In the genomic region with DNA sequence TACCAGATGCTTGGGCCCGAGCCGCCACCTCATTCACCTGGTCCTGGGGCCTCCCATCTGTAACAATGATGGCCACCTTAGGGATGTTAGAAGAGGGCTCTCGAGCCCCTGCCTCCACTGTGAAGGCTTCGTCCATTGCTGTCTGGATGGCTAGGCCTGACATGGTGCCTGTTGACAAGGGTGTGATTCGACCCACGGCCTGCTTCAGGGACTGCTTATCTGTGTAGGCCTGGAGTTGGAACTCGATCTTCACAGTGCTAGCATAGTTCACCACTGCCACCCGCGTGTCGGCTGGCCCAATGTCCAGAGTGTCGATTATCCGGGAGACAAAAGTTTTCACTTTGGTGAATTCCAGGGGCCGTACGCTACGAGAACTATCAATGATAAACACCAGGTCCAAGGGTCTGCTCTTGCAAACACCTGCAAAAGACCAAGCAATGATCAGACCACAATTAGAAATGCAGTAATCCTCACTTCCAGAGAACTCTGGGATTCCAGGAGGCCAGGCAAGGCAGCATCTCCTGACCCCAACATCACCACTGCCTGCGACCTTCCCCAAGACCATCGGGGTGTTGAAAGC, we compare ENCODE assay signal across 37 cellular contexts. TPM values are rescaled to one million over a fixed set of nuclear protein-coding genes. Genes with fewer than 3 reads are reported as not detected.
"Had no signal": no experiment of that assay in that cellular context is flagged by ENCODE, and none has a peak within 500 bp of the region (broad histone marks: within the 10 kb centered on the region; RNA-seq: fewer than 3 reads in every experiment).

No MANE protein-coding gene starts in this region.

- H3K4me1 ChIP-seq: adrenal gland, body of pancreas, breast epithelium had no signal

- DNase-seq: activated B cell treated with CpG ODN at 0.5 μM for 24 hours; activated CD4-positive, alpha-beta memory T cell treated with anti-CD3 and anti-CD28 coated beads for 36 hours; activated CD4-positive, alpha-beta T cell treated with anti-CD3 and anti-CD28 coated beads for 4 hours; activated CD4-positive, alpha-beta T cell treated with anti-CD3 and anti-CD28 coated beads, Interleukin-2, amount 10 ng/mL, durations not matched to agents 24 days and 14 days; activated CD4-positive, alpha-beta T cell treated with anti-CD3 and anti-CD28 coated beads, Interleukin-2, amount 50 U/mL, for 1 hour; activated CD4-positive, alpha-beta T cell treated with anti-CD3 and anti-CD28 coated beads, Interleukin-2, amount 50 U/mL, for 4 hours; activated CD4-positive, CD25-positive, alpha-beta regulatory T cell treated with anti-CD3 and anti-CD28 coated beads, Interleukin-2, amount 50 U/mL, for 72 hours; activated CD8-positive, alpha-beta memory T cell treated with anti-CD3 and anti-CD28 coated beads, Interleukin-2, amount 50 U/mL, for 4 hours; activated CD8-positive, alpha-beta T cell treated with anti-CD3 and anti-CD28 coated beads for 36 hours; activated effector memory CD4-positive, alpha-beta T cell treated with anti-CD3 and anti-CD28 coated beads, Interleukin-2, amount 50 U/mL, for 16 hours; activated gamma-delta T cell treated with Interleukin-2 at 50 U/mL for 16 hours; activated naive CD4-positive, alpha-beta T cell; activated naive CD4-positive, alpha-beta T cell treated with anti-CD3 and anti-CD28 coated beads for 36 hours; activated naive CD4-positive, alpha-beta T cell treated with anti-CD3 and anti-CD28 coated beads, Interleukin-2, amount 50 U/mL, for 16 hours; activated naive CD8-positive, alpha-beta T cell treated with anti-CD3 and anti-CD28 coated beads for 36 hours; activated T-cell treated with anti-CD3 and anti-CD28 coated beads for 4 hours; activated T-cell treated with anti-CD3 and anti-CD28 coated beads, Interleukin-2, amount 50 U/mL, for 1 hour; activated T-cell treated with anti-CD3 and anti-CD28 coated beads, Interleukin-2, amount 50 U/mL, for 4 hours; activated T-cell treated with anti-CD3 and anti-CD28 coated beads, Interleukin-2, amount 50 U/mL, for 72 hours; adrenal gland; amniotic stem cell; aorta; body of pancreas; brain microvascular endothelial cell; central memory CD4-positive, alpha-beta T cell; T-cell; T-helper 17 cell had no signal

- H3K27me3 ChIP-seq: adrenal gland, body of pancreas, brain microvascular endothelial cell, breast epithelium had no signal

- H3K4me3 ChIP-seq: adrenal gland, body of pancreas, breast epithelium had no signal

- H3K36me3 ChIP-seq: adrenal gland, brain microvascular endothelial cell, breast epithelium had no signal

- ATAC-seq: activated CD8-positive, alpha-beta T cell treated with anti-CD3 and anti-CD28 coated beads for 36 hours; activated naive CD4-positive, alpha-beta T cell treated with anti-CD3 and anti-CD28 coated beads, Interleukin-2, amount 50 U/mL, for 72 hours; activated T-cell treated with anti-CD3 and anti-CD28 coated beads, Interleukin-2, amount 50 U/mL, for 4 hours; activated T-cell treated with anti-CD3 and anti-CD28 coated beads, Interleukin-2, amount 50 U/mL, for 72 hours; activated T-helper 17 cell treated with anti-CD3 and anti-CD28 coated beads, Interleukin-2, amount 50 U/mL, for 72 hours; body of pancreas; T-cell; T-helper 17 cell had no signal

- H3K9me3 ChIP-seq: adrenal gland, body of pancreas, breast epithelium had no signal

- H3K27ac ChIP-seq: adrenal gland, body of pancreas, brain microvascular endothelial cell, breast epithelium, VCaP had no signal

- FAIRE-seq: astrocyte, TTC549 had no signal

RNA-seq across cellular contexts. Expression of gene MATN3, which starts 6.5 kb away (rescaled TPM):
- total RNA-seq: activated B cell treated with CpG ODN at 0.5 μM for 24 hours; activated CD4-positive, alpha-beta memory T cell treated with anti-CD3 and anti-CD28 coated beads for 36 hours; activated CD4-positive, alpha-beta T cell treated with anti-CD3 and anti-CD28 coated beads, Interleukin-2, amount 10 ng/mL, durations not matched to agents 24 days and 14 days; activated CD8-positive, alpha-beta memory T cell treated with anti-CD3 and anti-CD28 coated beads for 36 hours; activated CD8-positive, alpha-beta T cell treated with anti-CD3 and anti-CD28 coated beads for 36 hours; activated naive CD4-positive, alpha-beta T cell treated with anti-CD3 and anti-CD28 coated beads for 36 hours; activated naive CD4-positive, alpha-beta T cell treated with anti-CD3 and anti-CD28 coated beads, Interleukin-2, amount 50 U/mL, for 72 hours; activated naive CD8-positive, alpha-beta T cell treated with anti-CD3 and anti-CD28 coated beads for 36 hours; activated T-cell treated with anti-CD3 and anti-CD28 coated beads, Interleukin-2, amount 50 U/mL, for 4 hours; activated T-cell treated with anti-CD3 and anti-CD28 coated beads, Interleukin-2, amount 50 U/mL, for 72 hours; activated T-helper 1 cell treated with anti-CD3 and anti-CD28 coated beads, Interleukin-12 subunit alpha, Interleukin-12 subunit beta, Interleukin-2, Interleukin-4 antibody, amounts not matched to agents 30 ng/mL and 10 ng/mL and 1 ng/mL, durations not matched to agents 14 hours and 24 hours and 36 hours; activated T-helper 17 cell treated with anti-CD3 and anti-CD28 coated beads, Interleukin-2, amount 50 U/mL, for 72 hours; body of pancreas; T-helper 1 cell treated with Interleukin-12 subunit alpha and Interleukin-12 subunit beta and Interleukin-4 antibody, amounts not matched to agents 30 ng/mL and 1 ng/mL, for 36 hours; T-helper 17 cell; T-helper 2 cell treated with Interferon-gamma antibody and Interleukin-4, amounts not matched to agents 100 ng/mL and 5 ng/mL, for 36 hours had no signal
